Comparison of ENCODE assay signal across 17 cellular contexts in the genomic region with DNA sequence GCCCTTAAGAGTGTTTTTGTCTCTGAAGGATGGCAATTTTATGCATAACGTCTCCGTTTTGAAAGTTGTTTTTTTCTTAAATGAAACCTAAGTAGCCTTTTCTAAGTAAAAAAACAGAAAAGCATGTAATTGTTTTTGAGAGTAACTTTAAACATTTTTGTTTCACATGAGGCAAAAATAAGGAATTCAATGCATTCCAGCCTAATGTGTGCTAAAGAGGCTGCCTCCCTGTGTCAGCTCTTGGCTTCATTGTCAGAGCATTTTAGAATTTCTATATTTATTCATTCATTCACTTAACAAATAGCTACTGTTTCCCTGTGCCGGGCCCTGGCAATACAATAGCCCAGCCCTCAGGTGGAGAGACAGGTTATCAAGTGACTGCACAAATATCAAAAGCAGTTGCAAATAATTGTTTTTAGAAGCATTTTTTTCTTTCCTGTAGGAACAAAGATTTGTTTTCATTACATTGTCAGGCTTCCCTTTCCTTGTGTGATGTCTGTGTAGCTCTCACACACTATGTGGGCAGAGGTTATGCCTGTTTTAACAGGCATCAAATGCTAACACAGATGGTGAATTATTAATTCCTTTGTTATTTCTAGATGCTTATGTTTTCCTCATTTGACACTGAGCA.
DNase-seq lines count a peak whose midpoint lies in the region; ATAC-seq and TF ChIP-seq lines count a peak whose summit lies in the region.
"Had no signal": no experiment of that assay in that cellular context is flagged by ENCODE, and none has a peak within 500 bp of the region (broad histone marks: within the 10 kb centered on the region; RNA-seq: fewer than 3 reads in every experiment).

No MANE protein-coding gene starts in this region.

- in situ Hi-C loops in ACHN (cut with HindIII; ENCODE audit: low pct_ligation_motif_present, low pct_unique_long_range_greater_than_20kb, low sequenced_read_pairs) = no loop called here

- no peak overlapping the region for H3K4me3 ChIP-seq in choroid plexus epithelial cell (ENCODE audit: low read depth, low read length)
- H3K4me3 ChIP-seq: ascending aorta, mucosa of descending colon, transverse colon had no signal

- H3K9me3 Mint-ChIP-seq in mesothelial cell of epicardium = no peaks in the 10 kb centered on the region
- H3K9me3 Mint-ChIP-seq in activated naive CD8-positive, alpha-beta T cell treated with anti-CD3 and anti-CD28 coated beads, Interleukin-2, amount 50 U/mL, for 24 hours = no peaks in the 10 kb centered on the region
- H3K9me3 Mint-ChIP-seq: CD4-positive, CD25-positive, alpha-beta regulatory T cell had no signal

- peak; percentile 5 for TF ChIP-seq CTCF in choroid plexus epithelial cell (conservative IDR thresholded peaks at IDR 0.05; ENCODE audit: low read depth, low read length)
- no peak for TF ChIP-seq CTCF in mesothelial cell of epicardium (IDR thresholded peaks at IDR 0.05; ENCODE audit: unreplicated experiment)

- no peaks in the 10 kb centered on the region for H3K27me3 Mint-ChIP-seq in mesothelial cell of epicardium (ENCODE audit: low read depth)
- H3K27me3 Mint-ChIP-seq in activated naive CD8-positive, alpha-beta T cell treated with anti-CD3 and anti-CD28 coated beads, Interleukin-2, amount 50 U/mL, for 24 hours = no peaks in the 10 kb centered on the region
- H3K27me3 Mint-ChIP-seq: CD4-positive, CD25-positive, alpha-beta regulatory T cell had no signal

- H3K27ac Mint-ChIP-seq in mesothelial cell of epicardium = peak overlapping the region; percentile 75
- no peak overlapping the region for H3K27ac Mint-ChIP-seq in activated naive CD8-positive, alpha-beta T cell treated with anti-CD3 and anti-CD28 coated beads, Interleukin-2, amount 50 U/mL, for 24 hours

- H3K36me3 Mint-ChIP-seq in mesothelial cell of epicardium = peaks cover 19% of the 10 kb centered on the region
- peaks cover 6% of the 10 kb centered on the region for H3K36me3 Mint-ChIP-seq in activated naive CD8-positive, alpha-beta T cell treated with anti-CD3 and anti-CD28 coated beads, Interleukin-2, amount 50 U/mL, for 24 hours (ENCODE audit: low read depth)

- no peak for ATAC-seq in SK-N-SH treated with all-trans-retinoic acid at 6 μM for 48 hours
- ATAC-seq in activated naive CD8-positive, alpha-beta T cell treated with anti-CD3 and anti-CD28 coated beads, Interleukin-2, amount 50 U/mL, for 24 hours = no peak
- ATAC-seq in HG02885 (IDR thresholded peaks at IDR 0.05; ENCODE audit: poor library complexity, unreplicated experiment) = no peak
- ATAC-seq: mucosa of descending colon had no signal

- H3K4me1 Mint-ChIP-seq in mesothelial cell of epicardium = peaks cover 26% of the 10 kb centered on the region
- H3K4me1 Mint-ChIP-seq in activated naive CD8-positive, alpha-beta T cell treated with anti-CD3 and anti-CD28 coated beads, Interleukin-2, amount 50 U/mL, for 24 hours = peaks cover 11% of the 10 kb centered on the region

- DNase-seq in NCI-H2171 treated with DMSO at 0.1 percent for 48 hours (lab: John Stamatoyannopoulos, UW) (peak; percentile 4), NCI-H2171 (lab: John Stamatoyannopoulos, UW) (no peak), choroid plexus epithelial cell (ENCODE audit: low read depth) (peak; percentile 39), mesothelial cell of epicardium (ENCODE audit: low spot score in 2 of 2, unreplicated experiment in 2 of 2) (no peak), ACHN (no peak)
- DNase-seq in activated naive CD8-positive, alpha-beta T cell treated with anti-CD3 and anti-CD28 coated beads, Interleukin-2, amount 50 U/mL, for 24 hours = no peak
- DNase-seq: activated CD4-positive, CD25-positive, alpha-beta regulatory T cell; activated CD8-positive, alpha-beta memory T cell treated with anti-CD3 and anti-CD28 coated beads for 24 hours; CD4-positive, CD25-positive, alpha-beta regulatory T cell; DND-41; mucosa of descending colon; NCI-H1092 treated with DMSO at 0.1 percent for 48 hours; T-helper 2 cell; transverse colon had no signal

- H3K4me3 Mint-ChIP-seq in mesothelial cell of epicardium = no peak overlapping the region
- H3K4me3 Mint-ChIP-seq in activated naive CD8-positive, alpha-beta T cell treated with anti-CD3 and anti-CD28 coated beads, Interleukin-2, amount 50 U/mL, for 24 hours = no peak overlapping the region
- H3K4me3 Mint-ChIP-seq: CD4-positive, CD25-positive, alpha-beta regulatory T cell had no signal

TF ChIP-seq in SK-N-SH treated with all-trans-retinoic acid at 6 μM for 48 hours, 23 proteins besides CTCF, POLR2A, EP300 and RAD21:
- TF ChIP-seq TOX (CRISPR knock-in tag; IDR thresholded peaks at IDR 0.05; ENCODE audit: borderline replicate concordance) (no peak), CSDC2 (CRISPR knock-in tag; IDR thresholded peaks at IDR 0.05) (no peak), ZNF8 (CRISPR knock-in tag; IDR thresholded peaks at IDR 0.05) (no peak), TCF4 (CRISPR knock-in tag; IDR thresholded peaks at IDR 0.05; ENCODE audit: borderline replicate concordance) (no peak), ZC3H10 (CRISPR knock-in tag; IDR thresholded peaks at IDR 0.05) (no peak), PPARA (CRISPR knock-in tag; IDR thresholded peaks at IDR 0.05; ENCODE audit: borderline replicate concordance) (no peak), RARB (CRISPR knock-in tag; IDR thresholded peaks at IDR 0.05) (no peak), OSR1 (CRISPR knock-in tag; IDR thresholded peaks at IDR 0.05) (no peak), ESRRG (CRISPR knock-in tag; IDR thresholded peaks at IDR 0.05) (no peak)
- TF ChIP-seq, protein P1, sequence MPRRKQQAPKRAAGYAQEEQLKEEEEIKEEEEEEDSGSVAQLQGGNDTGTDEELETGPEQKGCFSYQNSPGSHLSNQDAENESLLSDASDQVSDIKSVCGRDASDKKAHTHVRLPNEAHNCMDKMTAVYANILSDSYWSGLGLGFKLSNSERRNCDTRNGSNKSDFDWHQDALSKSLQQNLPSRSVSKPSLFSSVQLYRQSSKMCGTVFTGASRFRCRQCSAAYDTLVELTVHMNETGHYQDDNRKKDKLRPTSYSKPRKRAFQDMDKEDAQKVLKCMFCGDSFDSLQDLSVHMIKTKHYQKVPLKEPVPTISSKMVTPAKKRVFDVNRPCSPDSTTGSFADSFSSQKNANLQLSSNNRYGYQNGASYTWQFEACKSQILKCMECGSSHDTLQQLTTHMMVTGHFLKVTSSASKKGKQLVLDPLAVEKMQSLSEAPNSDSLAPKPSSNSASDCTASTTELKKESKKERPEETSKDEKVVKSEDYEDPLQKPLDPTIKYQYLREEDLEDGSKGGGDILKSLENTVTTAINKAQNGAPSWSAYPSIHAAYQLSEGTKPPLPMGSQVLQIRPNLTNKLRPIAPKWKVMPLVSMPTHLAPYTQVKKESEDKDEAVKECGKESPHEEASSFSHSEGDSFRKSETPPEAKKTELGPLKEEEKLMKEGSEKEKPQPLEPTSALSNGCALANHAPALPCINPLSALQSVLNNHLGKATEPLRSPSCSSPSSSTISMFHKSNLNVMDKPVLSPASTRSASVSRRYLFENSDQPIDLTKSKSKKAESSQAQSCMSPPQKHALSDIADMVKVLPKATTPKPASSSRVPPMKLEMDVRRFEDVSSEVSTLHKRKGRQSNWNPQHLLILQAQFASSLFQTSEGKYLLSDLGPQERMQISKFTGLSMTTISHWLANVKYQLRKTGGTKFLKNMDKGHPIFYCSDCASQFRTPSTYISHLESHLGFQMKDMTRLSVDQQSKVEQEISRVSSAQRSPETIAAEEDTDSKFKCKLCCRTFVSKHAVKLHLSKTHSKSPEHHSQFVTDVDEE (CRISPR knock-in tag; IDR thresholded peaks at IDR 0.05) = no peak
- TF ChIP-seq, protein P2, sequence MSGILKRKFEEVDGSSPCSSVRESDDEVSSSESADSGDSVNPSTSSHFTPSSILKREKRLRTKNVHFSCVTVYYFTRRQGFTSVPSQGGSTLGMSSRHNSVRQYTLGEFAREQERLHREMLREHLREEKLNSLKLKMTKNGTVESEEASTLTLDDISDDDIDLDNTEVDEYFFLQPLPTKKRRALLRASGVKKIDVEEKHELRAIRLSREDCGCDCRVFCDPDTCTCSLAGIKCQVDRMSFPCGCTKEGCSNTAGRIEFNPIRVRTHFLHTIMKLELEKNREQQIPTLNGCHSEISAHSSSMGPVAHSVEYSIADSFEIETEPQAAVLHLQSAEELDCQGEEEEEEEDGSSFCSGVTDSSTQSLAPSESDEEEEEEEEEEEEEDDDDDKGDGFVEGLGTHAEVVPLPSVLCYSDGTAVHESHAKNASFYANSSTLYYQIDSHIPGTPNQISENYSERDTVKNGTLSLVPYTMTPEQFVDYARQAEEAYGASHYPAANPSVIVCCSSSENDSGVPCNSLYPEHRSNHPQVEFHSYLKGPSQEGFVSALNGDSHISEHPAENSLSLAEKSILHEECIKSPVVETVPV (CRISPR knock-in tag; IDR thresholded peaks at IDR 0.05) = no peak

Comparison
In these comparisons a context has a peak if more than half of its experiments do, and no peak if none do; other contexts are left out.
1. DNase-seq: peak in NCI-H2171 treated with DMSO at 0.1 percent for 48 hours (single experiment) and choroid plexus epithelial cell (single experiment); none in NCI-H2171 (single experiment), mesothelial cell of epicardium (0 of 2), activated naive CD8-positive, alpha-beta T cell treated with anti-CD3 and anti-CD28 coated beads, Interleukin-2, amount 50 U/mL, for 24 hours (single experiment) and ACHN (single experiment).